ENCODE assay signal across 8 cellular contexts in genomic region chr6:26124550-26125014, GRCh38. TPM values are rescaled to one million over a fixed set of nuclear protein-coding genes. Genes with fewer than 3 reads are reported as not detected.
DNase-seq lines count a peak whose midpoint lies in the region; ATAC-seq and TF ChIP-seq lines count a peak whose summit lies in the region.

No MANE protein-coding gene starts in this region.

- no peaks in the 10 kb centered on the region; the same call in 1 of the 2 replicates for H3K36me3 ChIP-seq in BJ (ENCODE audit: control insufficient read depth, insufficient read depth, low read length)
- no peaks in the 10 kb centered on the region for H3K36me3 ChIP-seq in fibroblast of lung (ENCODE audit: control insufficient read depth, insufficient read depth, low read length)
- H3K36me3 ChIP-seq in ovary, result no peaks in the 10 kb centered on the region

- peaks cover 2% of the 10 kb centered on the region for H4K20me1 ChIP-seq in fibroblast of lung (ENCODE audit: control insufficient read depth, extremely low read depth, insufficient read depth, low read length)

- peaks cover 10% of the 10 kb centered on the region for H3K27me3 Mint-ChIP-seq in T-helper 17 cell

- H3K4me3 ChIP-seq in BJ (ENCODE audit: low read depth, low read length) (peak overlapping the region; percentile 58), fibroblast of lung (replicated peaks in 1 of 4; ENCODE audit: control extremely low read depth in 1 of 4, insufficient read depth in 1 of 4, low read depth in 3 of 4, low read length in 4 of 4) (peak overlapping the region; percentile 94 to 100 (median 98)), ovary (peak overlapping the region; percentile 90)

- TF ChIP-seq POLR2A in ovary (IDR thresholded peaks at IDR 0.05), result no peak

- no peak for DNase-seq in BJ (ENCODE audit: low read depth)
- no peak for DNase-seq in T-helper 17 cell
- DNase-seq in fibroblast of lung (ENCODE audit: low read depth in 2 of 2), result peak in 1 of 2 donors; percentile 8
- DNase-seq in ovary, result no peak
- no peak for DNase-seq in omental fat pad (ENCODE audit: low spot score)
- DNase-seq in HEK293T (ENCODE audit: extremely low spot score), result no peak
- DNase-seq in AG08395 (ENCODE audit: low spot score), result no peak

- peak overlapping the region; percentile 71 for H3K4me2 ChIP-seq in fibroblast of lung (ENCODE audit: extremely low read depth, insufficient read depth, low read length)

- peak; percentile 10 for ATAC-seq in HG03025 (IDR thresholded peaks at IDR 0.05; ENCODE audit: low FRiP score, unreplicated experiment)
- ATAC-seq in T-helper 17 cell, result no peak
- no peak for ATAC-seq in omental fat pad (ENCODE audit: low FRiP score)

- H3K4me1 Mint-ChIP-seq in T-helper 17 cell, result peaks cover 35% of the 10 kb centered on the region

- WGBS in ovary, 3 donors, result 0 to 1% (median 1%) methylated on average over 15 of the region's 15 CpGs

- H3K9me3 ChIP-seq in T-helper 17 cell (ENCODE audit: control insufficient read depth, low read length, poor library complexity, severe bottlenecking) (no peaks in the 10 kb centered on the region), fibroblast of lung (ENCODE audit: control insufficient read depth, insufficient read depth, low read depth, low read length) (no peaks in the 10 kb centered on the region), ovary (no peaks in the 10 kb centered on the region)

- CTCF ChIA-PET in BJ (lab: Yijun Ruan, JAX), result interaction anchor here (1.0 to 2.3 kb wide), 4 partner anchors 27 to 60 kb away, joined by 4 to 11 read pairs (median 4); a partner anchor contains a TSS
- CTCF ChIA-PET in HEK293T (lab: Yijun Ruan, JAX), result interaction anchor here (0.6 kb wide), 1 partner anchor 26 kb away, joined by 3 read pairs; no protein-coding TSS in a partner anchor

- POLR2A ChIA-PET in BJ (lab: Charles Lee) (interaction anchor here (0.6 to 5.2 kb wide), 18 partner anchors 20 to 1768 kb away, joined by 3 to 172 read pairs (median 6); a partner anchor contains a TSS), HEK293T (lab: Yijun Ruan, JAX) (interaction anchor here (0.6 to 6.9 kb wide), 37 partner anchors 9 to 1768 kb away, joined by 3 to 822 read pairs (median 10); a partner anchor contains a TSS)

- H3K4me1 ChIP-seq in fibroblast of lung (ENCODE audit: control insufficient read depth, extremely low read depth, insufficient read depth, low read length), result peaks cover 2% of the 10 kb centered on the region
- peaks cover 3% of the 10 kb centered on the region for H3K4me1 ChIP-seq in ovary (ENCODE audit: insufficient read depth)

- H3K4me3 Mint-ChIP-seq in T-helper 17 cell, result peak overlapping the region; percentile 97

- TF ChIP-seq CTCF in BJ (IDR thresholded peaks at IDR 0.05; ENCODE audit: insufficient read depth, low read depth, low read length) (no peak), fibroblast of lung (conservative IDR thresholded peaks at IDR 0.05 in 1 of 2, IDR thresholded peaks at IDR 0.05 in 1 of 2; ENCODE audit: low read depth in 1 of 2, low read length in 2 of 2) (no peak), ovary (IDR thresholded peaks at IDR 0.05) (no peak), omental fat pad (IDR thresholded peaks at IDR 0.05) (no peak)

- H3K9ac ChIP-seq in fibroblast of lung (ENCODE audit: insufficient read depth, low read length), result peak overlapping the region; percentile 92

- H3K79me2 ChIP-seq in fibroblast of lung (ENCODE audit: control insufficient read depth, insufficient read depth, low read length), result peaks cover 37% of the 10 kb centered on the region

- H2AFZ ChIP-seq in fibroblast of lung (ENCODE audit: low read length), result no peak overlapping the region

- TF ChIP-seq EP300 in ovary (IDR thresholded peaks at IDR 0.05), result no peak

- peak overlapping the region; percentile 95 for H3K27ac ChIP-seq in fibroblast of lung (ENCODE audit: insufficient read depth, low read length)
- peak overlapping the region; percentile 66 to 93 for H3K27ac ChIP-seq in ovary

- H3K36me3 Mint-ChIP-seq in T-helper 17 cell (ENCODE audit: low read depth), result peaks cover 16% of the 10 kb centered on the region

- intact Hi-C loops in ovary (cut with DNase I), result loop anchor here (1.0 to 10.0 kb wide), 4 partner anchors 32 to 160 kb away; a partner anchor contains a TSS

- H3K27me3 ChIP-seq in BJ (ENCODE audit: control insufficient read depth, insufficient read depth, low read length) (no peaks in the 10 kb centered on the region), fibroblast of lung (ENCODE audit: control insufficient read depth, insufficient read depth, low read length) (no peaks in the 10 kb centered on the region), ovary (no peaks in the 10 kb centered on the region)

- H3K27ac Mint-ChIP-seq in T-helper 17 cell, result peak overlapping the region; percentile 100

TF ChIP-seq in HEK293T, 16 proteins besides CTCF, POLR2A, EP300 and RAD21:
- TF ChIP-seq FOXM1 (IDR thresholded peaks at IDR 0.05; ENCODE audit: borderline replicate concordance) (no peak), ARNT (IDR thresholded peaks at IDR 0.05) (no peak), PKNOX1 (IDR thresholded peaks at IDR 0.05) (no peak), BHLHE40 (IDR thresholded peaks at IDR 0.05; ENCODE audit: borderline replicate concordance) (no peak), FOXA1 (IDR thresholded peaks at IDR 0.05) (no peak), ELF4 (IDR thresholded peaks at IDR 0.05) (no peak), CTBP1 (IDR thresholded peaks at IDR 0.05; ENCODE audit: borderline replicate concordance) (no peak), NFRKB (IDR thresholded peaks at IDR 0.05) (no peak), SUZ12 (IDR thresholded peaks at IDR 0.05) (no peak)

RNA-seq across cellular contexts. Expression of gene HFE, which starts 37.4 kb away (rescaled TPM):
- polyA plus RNA-seq in BJ (2011; rRNA removed) (23.5 and 24.3 TPM in 2 replicates), fibroblast of lung (22.1 and 22.3 TPM in 2 replicates), ovary (10 to 100 TPM in 1 of 2 donors, 1 to 10 TPM in 1; 5.8 to 25.8 TPM)
- polyA minus RNA-seq in BJ (2011; rRNA and poly(A)+ RNA removed), result 8.4 and 14.6 TPM in 2 replicates
- total RNA-seq in T-helper 17 cell (1 to 10 TPM; 1.2 to 2.4 TPM), fibroblast of lung (6.4 and 18.3 TPM in 2 replicates), ovary (1 to 10 TPM; 3.6 to 9.0 (median 7.4) TPM), omental fat pad (10 to 100 TPM in 1 of 4 donors, 1 to 10 TPM in 3; 5.3 to 10.7 (median 8.8) TPM)
- polyA plus RNA-seq in fibroblast of lung (2012), result 13.8 and 15.3 TPM in 2 replicates
- 8.7 and 32.6 TPM in 2 replicates for polyA minus RNA-seq in fibroblast of lung (ENCODE audit: low replicate concordance)
